ENCODE assay signal across 17 cellular contexts in the genomic region with DNA sequence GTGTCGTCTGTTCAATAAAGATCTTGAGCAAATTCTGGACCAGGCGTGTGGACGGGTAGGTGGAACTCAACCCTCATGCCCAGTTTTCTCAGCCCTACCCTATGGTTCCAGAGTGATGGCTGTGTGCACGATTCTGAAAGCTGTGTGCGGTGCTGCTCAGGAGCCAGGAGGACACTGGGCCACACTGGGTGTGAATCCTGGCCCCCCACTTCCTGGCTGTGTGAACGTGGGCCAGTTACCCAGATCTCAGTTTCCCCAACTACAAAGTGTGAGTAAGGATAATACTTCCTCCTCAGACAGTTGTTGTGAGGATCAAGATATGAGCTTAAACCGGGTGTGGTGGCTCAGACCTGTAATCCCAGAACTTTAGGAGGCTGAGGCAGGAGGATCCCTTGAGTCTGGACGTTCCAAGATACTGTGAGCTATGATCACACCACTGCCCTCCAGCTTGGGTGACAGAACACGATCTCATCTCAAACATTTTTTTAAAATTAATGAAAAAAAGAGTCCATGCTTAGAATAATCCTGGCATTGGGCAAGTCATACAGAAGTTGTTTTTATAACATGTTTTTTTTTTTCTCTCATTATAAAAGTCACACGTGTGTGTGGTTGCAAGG. TPM values are rescaled to one million over a fixed set of nuclear protein-coding genes. Genes with fewer than 3 reads are reported as not detected.
DNase-seq lines count a peak whose midpoint lies in the region; ATAC-seq and TF ChIP-seq lines count a peak whose summit lies in the region.
"Had no signal": no experiment of that assay in that cellular context is flagged by ENCODE, and none has a peak within 500 bp of the region (broad histone marks: within the 10 kb centered on the region; RNA-seq: fewer than 3 reads in every experiment).

No MANE protein-coding gene starts in this region.

- no peak for TF ChIP-seq POLR2A in transverse colon (IDR thresholded peaks at IDR 0.05)

- H3K27ac ChIP-seq in SJSA1 (peak overlapping the region; percentile 71), lower lobe of right lung (peak overlapping the region; percentile 60), transverse colon (peak overlapping the region; percentile 13 to 67 (median 64))

- DNase-seq in SJSA1 (ENCODE audit: low read depth in 1 of 2, low spot score in 2 of 2), result no peak
- DNase-seq in lower lobe of right lung, result peak; percentile 15
- DNase-seq in transverse colon, result no peak
- no peak for DNase-seq in NCI-H1092 treated with DMSO at 0.1 percent for 48 hours (lab: John Stamatoyannopoulos, UW)
- no peak for DNase-seq in H4 (ENCODE audit: low spot score)
- DNase-seq: activated CD8-positive, alpha-beta T cell treated with anti-CD3 and anti-CD28 coated beads for 36 hours; C1 segment of cervical spinal cord; DMS53; hippocampal formation; KG1; natural killer cell; NCI-H1417 treated with DMSO at 0.1 percent for 48 hours; stimulated activated CD4-positive, alpha-beta T cell treated with anti-CD3 and anti-CD28 coated beads, Interleukin-2, amount 100 ng/mL, for 24 hours; stimulated activated CD8-positive, alpha-beta memory T cell treated with anti-CD3 and anti-CD28 coated beads, Interleukin-4, amount 100 ng/mL, for 48 hours had no signal

- no peak for TF ChIP-seq EP300 in transverse colon (IDR thresholded peaks at IDR 0.05; ENCODE audit: low read depth)

- no peak for ATAC-seq in lower lobe of right lung
- ATAC-seq: activated CD8-positive, alpha-beta T cell treated with anti-CD3 and anti-CD28 coated beads for 36 hours; natural killer cell had no signal

- H3K36me3 ChIP-seq in SJSA1 (no peaks in the 10 kb centered on the region), lower lobe of right lung (no peaks in the 10 kb centered on the region), transverse colon (no peaks in the 10 kb centered on the region)
- H3K36me3 ChIP-seq: tibial nerve had no signal

- H3K27me3 ChIP-seq in SJSA1 (replicated peaks), result no peaks in the 10 kb centered on the region
- no peaks in the 10 kb centered on the region for H3K27me3 ChIP-seq in lower lobe of right lung (ENCODE audit: low read depth)
- H3K27me3 ChIP-seq in transverse colon, result no peaks in the 10 kb centered on the region
- H3K27me3 ChIP-seq: tibial nerve had no signal

- H3K9me3 ChIP-seq in SJSA1 (replicated peaks) (no peaks in the 10 kb centered on the region), lower lobe of right lung (no peaks in the 10 kb centered on the region), transverse colon (no peaks in the 10 kb centered on the region)
- H3K9me3 ChIP-seq: tibial nerve had no signal

- TF ChIP-seq CTCF in lower lobe of right lung (IDR thresholded peaks at IDR 0.05), result no peak
- no peak for TF ChIP-seq CTCF in transverse colon (IDR thresholded peaks at IDR 0.05)

- intact Hi-C loops in lower lobe of right lung (cut with DNase I), result no loop called here
- intact Hi-C loops in transverse colon (cut with DNase I; ENCODE audit: low total_unique reads), result no loop called here

- WGBS in transverse colon (ENCODE audit: low coverage in 1 of 2), 2 donors, result 66% methylated on average over 10 of the region's 10 CpGs; no CpG with 5 or more reads in 1 of the 2 donors

- no peak overlapping the region for H3K4me3 ChIP-seq in SJSA1
- H3K4me3 ChIP-seq in lower lobe of right lung, result no peak overlapping the region
- H3K4me3 ChIP-seq in transverse colon, result no peak overlapping the region
- H3K4me3 ChIP-seq: tibial nerve had no signal

- peaks cover 72% of the 10 kb centered on the region for H3K4me1 ChIP-seq in SJSA1 (replicated peaks)
- peaks cover 30% of the 10 kb centered on the region for H3K4me1 ChIP-seq in lower lobe of right lung
- H3K4me1 ChIP-seq in transverse colon, result peaks cover 12 to 29% (median 19%) of the 10 kb centered on the region in 4 donors

- in situ Hi-C loops in transverse colon (cut with MboI; ENCODE audit: low pct_ligation_motif_present in 1 of 4, low pct_unique_long_range_greater_than_20kb in 1 of 4, low sequenced_read_pairs in 3 of 4), result no loop called here

RNA-seq across cellular contexts. Expression of gene MPRIP, which starts 14.7 kb away (rescaled TPM):
- total RNA-seq in SJSA1 (2014; rRNA removed; shearing (Covaris generic)), result 193 and 199 TPM in 2 replicates
- total RNA-seq in lower lobe of right lung (232 TPM), transverse colon (100 to 1,000 TPM; 124 to 368 (median 158) TPM)
- 86.9 and 99.5 TPM in 2 replicates for total RNA-seq in H4 (2014; rRNA removed; shearing (Covaris generic))

RNA-seq across cellular contexts. Expression of gene TNFRSF13B, which starts 55.6 kb away (rescaled TPM):
- not detected in 2 replicates for total RNA-seq in SJSA1 (2014; rRNA removed; shearing (Covaris generic))
- total RNA-seq in lower lobe of right lung, result 0.27 TPM
- 1 to 10 TPM in 1 of 4 donors, not detected in 3; 9.2 TPM for total RNA-seq in transverse colon
- not detected in 2 replicates for total RNA-seq in H4 (2014; rRNA removed; shearing (Covaris generic))
- total RNA-seq: activated CD8-positive, alpha-beta T cell treated with anti-CD3 and anti-CD28 coated beads for 36 hours; epithelial cell of proximal tubule; NCI-H460; tibial nerve had no signal
